In genomic region chr19:51607920-51608562, GRCh38 we compare ENCODE assay signal across 1 cellular context.
TF ChIP-seq lines count a peak whose summit lies in the region.

No MANE protein-coding gene starts in this region.

TF ChIP-seq in K562, 482 proteins besides CTCF, POLR2A, EP300 and RAD21 (continued from another document and continues in another):
- TF ChIP-seq, protein P1, sequence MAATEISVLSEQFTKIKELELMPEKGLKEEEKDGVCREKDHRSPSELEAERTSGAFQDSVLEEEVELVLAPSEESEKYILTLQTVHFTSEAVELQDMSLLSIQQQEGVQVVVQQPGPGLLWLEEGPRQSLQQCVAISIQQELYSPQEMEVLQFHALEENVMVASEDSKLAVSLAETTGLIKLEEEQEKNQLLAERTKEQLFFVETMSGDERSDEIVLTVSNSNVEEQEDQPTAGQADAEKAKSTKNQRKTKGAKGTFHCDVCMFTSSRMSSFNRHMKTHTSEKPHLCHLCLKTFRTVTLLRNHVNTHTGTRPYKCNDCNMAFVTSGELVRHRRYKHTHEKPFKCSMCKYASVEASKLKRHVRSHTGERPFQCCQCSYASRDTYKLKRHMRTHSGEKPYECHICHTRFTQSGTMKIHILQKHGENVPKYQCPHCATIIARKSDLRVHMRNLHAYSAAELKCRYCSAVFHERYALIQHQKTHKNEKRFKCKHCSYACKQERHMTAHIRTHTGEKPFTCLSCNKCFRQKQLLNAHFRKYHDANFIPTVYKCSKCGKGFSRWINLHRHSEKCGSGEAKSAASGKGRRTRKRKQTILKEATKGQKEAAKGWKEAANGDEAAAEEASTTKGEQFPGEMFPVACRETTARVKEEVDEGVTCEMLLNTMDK (IDR thresholded peaks at IDR 0.05; ENCODE audit: borderline replicate concordance, insufficient read depth, low read depth, low read length, poor library complexity, severe bottlenecking) = peak; percentile 74
- no peak for TF ChIP-seq ZNF12 (CRISPR knock-in tag; IDR thresholded peaks at IDR 0.05)
- TF ChIP-seq BMI1 (IDR thresholded peaks at IDR 0.05; ENCODE audit: low read length) = no peak
- TF ChIP-seq TCFL5 (CRISPR knock-in tag; conservative IDR thresholded peaks at IDR 0.05) = 0 out of 2 replicates have a peak, but pooled peaks have one; percentile 24
- peak; percentile 43 for TF ChIP-seq CEBPG (CRISPR knock-in tag; IDR thresholded peaks at IDR 0.05)
- no peak for TF ChIP-seq CEBPG (tag; conservative IDR thresholded peaks at IDR 0.05 in 1 of 2, IDR thresholded peaks at IDR 0.05 in 1 of 2)
- TF ChIP-seq STAG1 (CRISPR knock-in tag; IDR thresholded peaks at IDR 0.05; ENCODE audit: borderline replicate concordance) = peak; percentile 85; the same call in 1 of the 2 replicates
- TF ChIP-seq TSC22D4 (tag; IDR thresholded peaks at IDR 0.05) = no peak
- TF ChIP-seq ZNF232 (CRISPR knock-in tag; IDR thresholded peaks at IDR 0.05) = peak; percentile 94
- no peak for TF ChIP-seq SMAD3 (CRISPR knock-in tag; conservative IDR thresholded peaks at IDR 0.05)
- TF ChIP-seq ZNF263 (CRISPR knock-in tag; IDR thresholded peaks at IDR 0.05; ENCODE audit: borderline replicate concordance) = peak; percentile 85; the same call in 1 of the 2 replicates
- TF ChIP-seq, protein P2, sequence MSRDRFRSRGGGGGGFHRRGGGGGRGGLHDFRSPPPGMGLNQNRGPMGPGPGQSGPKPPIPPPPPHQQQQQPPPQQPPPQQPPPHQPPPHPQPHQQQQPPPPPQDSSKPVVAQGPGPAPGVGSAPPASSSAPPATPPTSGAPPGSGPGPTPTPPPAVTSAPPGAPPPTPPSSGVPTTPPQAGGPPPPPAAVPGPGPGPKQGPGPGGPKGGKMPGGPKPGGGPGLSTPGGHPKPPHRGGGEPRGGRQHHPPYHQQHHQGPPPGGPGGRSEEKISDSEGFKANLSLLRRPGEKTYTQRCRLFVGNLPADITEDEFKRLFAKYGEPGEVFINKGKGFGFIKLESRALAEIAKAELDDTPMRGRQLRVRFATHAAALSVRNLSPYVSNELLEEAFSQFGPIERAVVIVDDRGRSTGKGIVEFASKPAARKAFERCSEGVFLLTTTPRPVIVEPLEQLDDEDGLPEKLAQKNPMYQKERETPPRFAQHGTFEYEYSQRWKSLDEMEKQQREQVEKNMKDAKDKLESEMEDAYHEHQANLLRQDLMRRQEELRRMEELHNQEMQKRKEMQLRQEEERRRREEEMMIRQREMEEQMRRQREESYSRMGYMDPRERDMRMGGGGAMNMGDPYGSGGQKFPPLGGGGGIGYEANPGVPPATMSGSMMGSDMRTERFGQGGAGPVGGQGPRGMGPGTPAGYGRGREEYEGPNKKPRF (IDR thresholded peaks at IDR 0.05; ENCODE audit: low read depth, low read length) = no peak
- TF ChIP-seq KDM5B (IDR thresholded peaks at IDR 0.05; ENCODE audit: insufficient replicate concordance, low read depth, low read length) = no peak
- TF ChIP-seq, protein P3, sequence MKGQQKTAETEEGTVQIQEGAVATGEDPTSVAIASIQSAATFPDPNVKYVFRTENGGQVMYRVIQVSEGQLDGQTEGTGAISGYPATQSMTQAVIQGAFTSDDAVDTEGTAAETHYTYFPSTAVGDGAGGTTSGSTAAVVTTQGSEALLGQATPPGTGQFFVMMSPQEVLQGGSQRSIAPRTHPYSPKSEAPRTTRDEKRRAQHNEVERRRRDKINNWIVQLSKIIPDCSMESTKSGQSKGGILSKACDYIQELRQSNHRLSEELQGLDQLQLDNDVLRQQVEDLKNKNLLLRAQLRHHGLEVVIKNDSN (CRISPR knock-in tag; IDR thresholded peaks at IDR 0.05) = peak; percentile 40; the same call in 1 of the 2 replicates
- no peak for TF ChIP-seq HMG20A (CRISPR knock-in tag; conservative IDR thresholded peaks at IDR 0.05)
- TF ChIP-seq RFX7 (CRISPR knock-in tag; IDR thresholded peaks at IDR 0.05) = no peak
- TF ChIP-seq KDM4B (IDR thresholded peaks at IDR 0.05; ENCODE audit: borderline replicate concordance in 2 of 2, low read depth in 1 of 2) = 0 out of 4 replicates have a peak, but pooled peaks of 1 of the 2 experiments have one; percentile 61
- peak; percentile 63; the same call in 1 of the 2 replicates for TF ChIP-seq ZNF584 (CRISPR knock-in tag; IDR thresholded peaks at IDR 0.05; ENCODE audit: low read depth)
- no peak for TF ChIP-seq RBM15 (IDR thresholded peaks at IDR 0.05; ENCODE audit: insufficient read depth, low read length)
- TF ChIP-seq EHMT2 (IDR thresholded peaks at IDR 0.05) = peak; percentile 100
- no peak for TF ChIP-seq ATF4 (CRISPR knock-in tag; IDR thresholded peaks at IDR 0.05)
- TF ChIP-seq ZNF24 (IDR thresholded peaks at IDR 0.05) = peak; percentile 63; the same call in 1 of the 2 replicates
- TF ChIP-seq VEZF1 (CRISPR knock-in tag; IDR thresholded peaks at IDR 0.05) = peak; percentile 50
- no peak for TF ChIP-seq ZNF561 (CRISPR knock-in tag; conservative IDR thresholded peaks at IDR 0.05)
- no peak for TF ChIP-seq ZNF57 (CRISPR knock-in tag; IDR thresholded peaks at IDR 0.05)
- peak; percentile 50; the same call in 1 of the 2 replicates for TF ChIP-seq TOE1 (IDR thresholded peaks at IDR 0.05; ENCODE audit: borderline replicate concordance)
- TF ChIP-seq TOE1 (CRISPR knock-in tag; IDR thresholded peaks at IDR 0.05; ENCODE audit: borderline replicate concordance, low read depth) = peak; percentile 95
- peak; percentile 87 for TF ChIP-seq ZNF644 (tag; IDR thresholded peaks at IDR 0.05; ENCODE audit: low read depth)
- TF ChIP-seq NR4A1 (CRISPR knock-in tag; IDR thresholded peaks at IDR 0.05) = no peak
- TF ChIP-seq NR4A1 (tag; IDR thresholded peaks at IDR 0.05) = peak; percentile 37; the same call in 1 of the 2 replicates
- TF ChIP-seq NR2C2 (CRISPR knock-in tag; IDR thresholded peaks at IDR 0.05) = peak; percentile 82
- TF ChIP-seq NR2C2 (tag; IDR thresholded peaks at IDR 0.05) = 0 out of 2 replicates have a peak, but pooled peaks have one; percentile 16
- peak; percentile 96 for TF ChIP-seq ARID4B (CRISPR knock-in tag; IDR thresholded peaks at IDR 0.05)
- TF ChIP-seq, protein P4, sequence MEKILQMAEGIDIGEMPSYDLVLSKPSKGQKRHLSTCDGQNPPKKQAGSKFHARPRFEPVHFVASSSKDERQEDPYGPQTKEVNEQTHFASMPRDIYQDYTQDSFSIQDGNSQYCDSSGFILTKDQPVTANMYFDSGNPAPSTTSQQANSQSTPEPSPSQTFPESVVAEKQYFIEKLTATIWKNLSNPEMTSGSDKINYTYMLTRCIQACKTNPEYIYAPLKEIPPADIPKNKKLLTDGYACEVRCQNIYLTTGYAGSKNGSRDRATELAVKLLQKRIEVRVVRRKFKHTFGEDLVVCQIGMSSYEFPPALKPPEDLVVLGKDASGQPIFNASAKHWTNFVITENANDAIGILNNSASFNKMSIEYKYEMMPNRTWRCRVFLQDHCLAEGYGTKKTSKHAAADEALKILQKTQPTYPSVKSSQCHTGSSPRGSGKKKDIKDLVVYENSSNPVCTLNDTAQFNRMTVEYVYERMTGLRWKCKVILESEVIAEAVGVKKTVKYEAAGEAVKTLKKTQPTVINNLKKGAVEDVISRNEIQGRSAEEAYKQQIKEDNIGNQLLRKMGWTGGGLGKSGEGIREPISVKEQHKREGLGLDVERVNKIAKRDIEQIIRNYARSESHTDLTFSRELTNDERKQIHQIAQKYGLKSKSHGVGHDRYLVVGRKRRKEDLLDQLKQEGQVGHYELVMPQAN (IDR thresholded peaks at IDR 0.05; ENCODE audit: borderline replicate concordance) = no peak
- no peak for TF ChIP-seq MEF2D (tag; conservative IDR thresholded peaks at IDR 0.05; ENCODE audit: low read depth)
- TF ChIP-seq, protein P5, sequence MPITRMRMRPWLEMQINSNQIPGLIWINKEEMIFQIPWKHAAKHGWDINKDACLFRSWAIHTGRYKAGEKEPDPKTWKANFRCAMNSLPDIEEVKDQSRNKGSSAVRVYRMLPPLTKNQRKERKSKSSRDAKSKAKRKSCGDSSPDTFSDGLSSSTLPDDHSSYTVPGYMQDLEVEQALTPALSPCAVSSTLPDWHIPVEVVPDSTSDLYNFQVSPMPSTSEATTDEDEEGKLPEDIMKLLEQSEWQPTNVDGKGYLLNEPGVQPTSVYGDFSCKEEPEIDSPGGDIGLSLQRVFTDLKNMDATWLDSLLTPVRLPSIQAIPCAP (CRISPR knock-in tag; IDR thresholded peaks at IDR 0.05; ENCODE audit: borderline replicate concordance) = peak; percentile 87; the same call in 1 of the 2 replicates
- TF ChIP-seq MAFF (IDR thresholded peaks at IDR 0.05; ENCODE audit: low read length) = peak; percentile 4; the same call in 1 of the 2 replicates
- TF ChIP-seq ZNF445 (CRISPR knock-in tag; IDR thresholded peaks at IDR 0.05; ENCODE audit: low read depth) = no peak
- peak; percentile 35; the same call in 1 of the 2 replicates for TF ChIP-seq NFIC (IDR thresholded peaks at IDR 0.05)
- 0 out of 4 replicates have a peak, but pooled peaks of 1 of the 2 experiments have one; percentile 47 for TF ChIP-seq ZNF639 (CRISPR knock-in tag; conservative IDR thresholded peaks at IDR 0.05 in 1 of 2, IDR thresholded peaks at IDR 0.05 in 1 of 2)
- TF ChIP-seq PYGO2 (tag; IDR thresholded peaks at IDR 0.05) = no peak; the same call in 1 of the 2 replicates
